Comparison of ENCODE assay signal across 7 cellular contexts in the genomic region with DNA sequence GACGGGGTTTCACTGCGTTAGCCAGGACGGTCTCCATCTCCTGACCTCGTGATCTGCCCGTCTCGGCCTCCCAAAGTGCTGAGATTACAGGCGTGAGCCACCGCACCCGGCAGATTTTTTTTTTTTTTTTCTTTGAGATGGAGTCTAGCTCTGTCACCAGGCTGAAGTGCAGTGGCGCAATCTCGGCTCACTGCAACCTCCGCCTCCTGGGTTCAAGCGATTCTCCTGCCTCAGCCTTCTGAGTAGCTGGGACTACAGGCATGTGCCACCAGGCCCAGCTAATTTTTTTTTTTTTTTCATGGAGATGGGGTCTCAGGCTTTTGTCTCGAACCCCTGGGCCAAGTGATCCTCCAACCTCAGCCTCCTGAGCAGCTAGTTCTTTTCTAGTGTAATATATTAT. TPM values are rescaled to one million over a fixed set of nuclear protein-coding genes. Genes with fewer than 3 reads are reported as not detected.
A peak's percentile ranks its signal among the peaks of the same experiment; 100 is the strongest.
DNase-seq lines count a peak whose midpoint lies in the region; ATAC-seq and TF ChIP-seq lines count a peak whose summit lies in the region.
"Not testable (repeated sequence)": the region's sequence is repeated elsewhere in the genome, so short reads cannot be mapped to it uniquely, and the experiment has no call there.

No MANE protein-coding gene starts in this region.

- CTCF ChIA-PET in RWPE1 (lab: Yijun Ruan, JAX) = interaction anchor here (0.5 to 1.9 kb wide), 17 partner anchors 10 to 613 kb away, joined by 3 to 19 read pairs (median 6); a partner anchor contains a TSS

- not testable (repeated sequence) for DNase-seq in MM.1S; RWPE1 (ENCODE audit: low spot score); body of pancreas; left lung; neural progenitor cell (ENCODE audit: low spot score); transverse colon

- TF ChIP-seq CTCF in MM.1S (IDR thresholded peaks at IDR 0.05; ENCODE audit: low read length); RWPE1 (conservative IDR thresholded peaks at IDR 0.05; ENCODE audit: low read depth); body of pancreas (IDR thresholded peaks at IDR 0.05); left lung (IDR thresholded peaks at IDR 0.05); neural progenitor cell (IDR thresholded peaks at IDR 0.05); transverse colon (IDR thresholded peaks at IDR 0.05): not testable (repeated sequence)

- not testable (repeated sequence) for H3K27ac ChIP-seq in BLaER1, left lung, neural progenitor cell
- H3K27ac ChIP-seq in MM.1S (ENCODE audit: low read length) (peak overlapping the region; percentile 91; the same call in 1 of the 2 replicates), RWPE1 (peak overlapping the region; percentile 28), body of pancreas (peak overlapping the region in 3 of 4 donors; percentile 87 to 95 (median 94)), transverse colon (peak overlapping the region in 3 of 4 donors; percentile 48 to 58 (median 48))

- H3K27me3 Mint-ChIP-seq in neural progenitor cell (ENCODE audit: insufficient read depth, low read depth) = not testable (repeated sequence)

- H3K9ac ChIP-seq in BLaER1; MM.1S (ENCODE audit: low read length); neural progenitor cell: not testable (repeated sequence)

- intact Hi-C loops in body of pancreas (cut with DNase I); left lung (cut with DNase I); transverse colon (cut with DNase I; ENCODE audit: low total_unique reads): not testable (repeated sequence)

- in situ Hi-C loops in transverse colon (cut with MboI; ENCODE audit: low pct_ligation_motif_present in 1 of 4, low pct_unique_long_range_greater_than_20kb in 1 of 4, low sequenced_read_pairs in 3 of 4) = not testable (repeated sequence)

- TF ChIP-seq POLR2A in body of pancreas (IDR thresholded peaks at IDR 0.05); transverse colon (IDR thresholded peaks at IDR 0.05): not testable (repeated sequence)

- H3K4me3 ChIP-seq in BLaER1; MM.1S (ENCODE audit: low read length); body of pancreas; left lung; neural progenitor cell; transverse colon: not testable (repeated sequence)

- not testable (repeated sequence) for H3K9me2 ChIP-seq in MM.1S (replicated peaks; ENCODE audit: insufficient read depth, low read length)

- peaks cover 61% of the 10 kb centered on the region for H3K4me1 ChIP-seq in BLaER1
- H3K4me1 ChIP-seq in MM.1S (ENCODE audit: low read length) = peaks cover 20% of the 10 kb centered on the region
- peaks cover 48% of the 10 kb centered on the region for H3K4me1 ChIP-seq in body of pancreas
- peaks cover 0 to 17% of the 10 kb centered on the region in 2 donors for H3K4me1 ChIP-seq in left lung
- H3K4me1 ChIP-seq in neural progenitor cell = not testable (repeated sequence)
- peaks cover 0 to 32% (median 9%) of the 10 kb centered on the region in 4 donors for H3K4me1 ChIP-seq in transverse colon

- not testable (repeated sequence) for H2AFZ ChIP-seq in MM.1S (ENCODE audit: low read length)
- H2AFZ ChIP-seq in neural progenitor cell (replicated peaks) = peak overlapping the region; percentile 39

- not testable (repeated sequence) for TF ChIP-seq EP300 in transverse colon (IDR thresholded peaks at IDR 0.05; ENCODE audit: low read depth)

- H3K4me1 Mint-ChIP-seq in neural progenitor cell = peaks cover 14% of the 10 kb centered on the region

- not testable (repeated sequence) for H3K79me2 ChIP-seq in MM.1S (ENCODE audit: low read length); neural progenitor cell (ENCODE audit: low read depth)

- H3K4me2 ChIP-seq in BLaER1 = peak overlapping the region; percentile 34
- not testable (repeated sequence) for H3K4me2 ChIP-seq in MM.1S (ENCODE audit: low read depth, low read length); neural progenitor cell

- H3F3A ChIP-seq in MM.1S (ENCODE audit: insufficient read depth, low read length) (peaks cover 29% of the 10 kb centered on the region), neural progenitor cell (ENCODE audit: low read depth) (peaks cover 14% of the 10 kb centered on the region)

- not testable (repeated sequence) for H3K27me3 ChIP-seq in BLaER1; MM.1S (replicated peaks; ENCODE audit: insufficient read depth, low read length); body of pancreas; left lung; neural progenitor cell; transverse colon

- H3K4me3 Mint-ChIP-seq in neural progenitor cell = not testable (repeated sequence)

- H3K27ac Mint-ChIP-seq in neural progenitor cell = not testable (repeated sequence)

- H4K20me1 ChIP-seq in BLaER1; MM.1S (ENCODE audit: insufficient read depth, low read length); neural progenitor cell (ENCODE audit: low read depth): not testable (repeated sequence)

- H3K9me3 ChIP-seq in BLaER1; MM.1S (replicated peaks; ENCODE audit: insufficient read depth, low read length); body of pancreas; left lung; neural progenitor cell (ENCODE audit: low read depth); transverse colon: not testable (repeated sequence)

- POLR2A ChIA-PET in RWPE1 (lab: Yijun Ruan, JAX; ENCODE audit: low non-redundant PET) = interaction anchor here (1.0 kb wide), 1 partner anchor 12 kb away, joined by 7 read pairs; no protein-coding TSS in a partner anchor

- WGBS in body of pancreas, 2 donors = 73 to 80% methylated on average over 14 of the region's 14 CpGs
- WGBS in transverse colon (ENCODE audit: low coverage in 1 of 2), 2 donors = 58 to 67% methylated on average over 9 to 14 of the region's 14 CpGs

- H3K36me3 Mint-ChIP-seq in neural progenitor cell = not testable (repeated sequence)

- not testable (repeated sequence) for ATAC-seq in body of pancreas
- ATAC-seq in left lung = peak; percentile 7

- H3K9me3 Mint-ChIP-seq in neural progenitor cell = not testable (repeated sequence)

- not testable (repeated sequence) for H3K36me3 ChIP-seq in BLaER1; MM.1S (replicated peaks; ENCODE audit: insufficient read depth, low read length); body of pancreas (replicated peaks in 1 of 2; ENCODE audit: insufficient read depth in 1 of 2, low read depth in 2 of 2); left lung; neural progenitor cell; transverse colon

RNA-seq across cellular contexts. Expression of a gene that starts 13.0 kb away (rescaled TPM):
- 10 to 100 TPM; 26.5 to 34.6 TPM for total RNA-seq in body of pancreas
- total RNA-seq in left lung = 10 to 100 TPM; 18.8 to 19.5 TPM
- 24.4 and 34.9 TPM in 2 replicates for total RNA-seq in neural progenitor cell (ENCODE audit: low replicate concordance)
- 10 to 100 TPM; 40.0 to 45.3 (median 43.2) TPM for total RNA-seq in transverse colon

RNA-seq across cellular contexts. Expression of a gene that starts 13.2 kb away (rescaled TPM):
- 10 to 100 TPM; 52.7 to 55.3 TPM for total RNA-seq in body of pancreas
- 10 to 100 TPM; 68.4 to 77.6 TPM for total RNA-seq in left lung
- total RNA-seq in neural progenitor cell (ENCODE audit: low replicate concordance) = 11.9 and 36.8 TPM in 2 replicates
- total RNA-seq in transverse colon = 100 to 1,000 TPM in 1 of 4 donors, 10 to 100 TPM in 3; 23.6 to 134 (median 58.4) TPM

RNA-seq across cellular contexts. Expression of a gene that starts 19.2 kb away (rescaled TPM):
- total RNA-seq in body of pancreas (100 to 1,000 TPM in 1 of 2 donors, 10 to 100 TPM in 1; 56.3 to 120 TPM), left lung (100 to 1,000 TPM in 1 of 2 donors, 10 to 100 TPM in 1; 98.3 to 101 TPM), neural progenitor cell (ENCODE audit: low replicate concordance) (169 and 257 TPM in 2 replicates), transverse colon (100 to 1,000 TPM in 3 of 4 donors, 10 to 100 TPM in 1; 81.9 to 460 (median 118) TPM)
